Comparison of ENCODE assay signal across 8 cellular contexts in the genomic region with DNA sequence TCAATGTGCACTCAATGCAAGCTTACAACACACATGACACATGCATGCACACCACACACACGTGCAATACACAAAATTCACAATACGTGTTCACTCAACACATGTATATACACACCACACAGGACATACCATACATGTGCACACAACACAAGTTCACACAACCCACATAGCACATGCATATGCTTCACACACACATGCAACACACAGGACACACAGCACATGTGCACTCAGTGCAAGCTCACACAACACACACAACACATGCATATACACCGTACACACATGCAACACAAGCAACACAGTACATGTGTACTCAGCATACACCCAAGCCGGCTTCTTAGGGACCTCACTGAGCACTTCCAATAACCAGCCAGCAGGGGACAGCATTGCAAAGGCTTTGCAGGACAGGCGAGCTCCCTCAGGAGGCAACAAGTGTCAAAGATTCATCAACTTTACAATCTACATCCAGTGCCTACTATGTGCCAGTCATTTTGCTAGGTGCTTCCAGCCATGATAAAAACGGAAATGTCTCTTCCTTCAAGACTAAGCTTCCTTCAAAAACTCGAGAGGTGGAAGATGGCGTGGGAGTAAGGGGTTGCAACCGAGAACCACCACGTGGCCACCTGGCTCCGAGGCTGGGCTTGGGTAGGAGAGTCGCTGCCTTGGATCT.
DNase-seq lines count a peak whose midpoint lies in the region; ATAC-seq, FAIRE-seq and TF ChIP-seq lines count a peak whose summit lies in the region.

No MANE protein-coding gene starts in this region.

- H2AFZ ChIP-seq in IMR-90 (replicated peaks; ENCODE audit: low read length, poor library complexity) = peak overlapping the region; percentile 21

- peaks cover 21% of the 10 kb centered on the region for H3K4me1 ChIP-seq in IMR-90 (ENCODE audit: control insufficient read depth, insufficient read depth, low read length)
- peaks cover 8% of the 10 kb centered on the region; the same call in 1 of the 2 replicates for H3K4me1 ChIP-seq in SJSA1 (replicated peaks)
- no peaks in the 10 kb centered on the region for H3K4me1 ChIP-seq in pancreas
- peaks cover 5 to 24% (median 13%) of the 10 kb centered on the region in 4 donors for H3K4me1 ChIP-seq in transverse colon

- in situ Hi-C loops in Caki2 (cut with HindIII; ENCODE audit: low pct_unique_long_range_greater_than_20kb, low sequenced_read_pairs) (no loop called here), IMR-90 (cut with MboI; ENCODE audit: low sequenced_read_pairs) (loop anchor here (10.0 kb wide), 1 partner anchor 597 kb away; no protein-coding TSS in a partner anchor), transverse colon (cut with MboI; ENCODE audit: low pct_ligation_motif_present in 1 of 4, low pct_unique_long_range_greater_than_20kb in 1 of 4, low sequenced_read_pairs in 3 of 4) (loop anchor here in 3 of 4 donors (10.0 to 25.0 kb wide), 3 partner anchors 237 to 247 kb away; no protein-coding TSS in a partner anchor)

- DNase-seq in Caki2 (ENCODE audit: low read depth) (peak; percentile 59), IMR-90 (peak; percentile 82), SJSA1 (ENCODE audit: low read depth in 1 of 2, low spot score in 2 of 2) (peak; percentile 47 to 79), germinal center (ENCODE audit: low spot score) (peak; percentile 67), pancreas (peak; percentile 46 to 74 (median 70)), transverse colon (peak; percentile 76)
- peak; percentile 86 for DNase-seq in activated effector memory CD4-positive, alpha-beta T cell treated with anti-CD3 and anti-CD28 coated beads, Interleukin-2, amount 50 U/mL, for 16 hours

- H3K4me2 ChIP-seq in IMR-90 (ENCODE audit: low read depth, low read length) = no peak overlapping the region

- H3K23ac ChIP-seq in IMR-90 (ENCODE audit: low read depth, low read length) = 0 out of 2 replicates have a peak overlapping the region, but pooled peaks have one; percentile 77

- H3K36me3 ChIP-seq in IMR-90 (ENCODE audit: control insufficient read depth, insufficient read depth, low read length) = no peaks in the 10 kb centered on the region
- H3K36me3 ChIP-seq in SJSA1 = no peaks in the 10 kb centered on the region
- H3K36me3 ChIP-seq in pancreas = no peaks in the 10 kb centered on the region
- no peaks in the 10 kb centered on the region for H3K36me3 ChIP-seq in transverse colon

- no peak overlapping the region for H3K27ac ChIP-seq in IMR-90 (ENCODE audit: insufficient read depth, low read length)
- H3K27ac ChIP-seq in SJSA1 = no peak overlapping the region
- H3K27ac ChIP-seq in pancreas = no peak overlapping the region
- no peak overlapping the region for H3K27ac ChIP-seq in transverse colon

- H3K9me3 ChIP-seq in IMR-90 (ENCODE audit: control insufficient read depth, insufficient read depth, low read length) = no peaks in the 10 kb centered on the region
- H3K9me3 ChIP-seq in SJSA1 (replicated peaks) = no peaks in the 10 kb centered on the region
- no peaks in the 10 kb centered on the region for H3K9me3 ChIP-seq in pancreas
- H3K9me3 ChIP-seq in transverse colon = no peaks in the 10 kb centered on the region

- TF ChIP-seq RAD21 in IMR-90 (IDR thresholded peaks at IDR 0.05; ENCODE audit: low read length) = peak; percentile 100

- no peak overlapping the region for H4K5ac ChIP-seq in IMR-90 (ENCODE audit: low read depth, low read length)

- FAIRE-seq in pancreas (lab: Jason Lieb, UNC) = peak; percentile 26

- TF ChIP-seq EP300 in transverse colon (IDR thresholded peaks at IDR 0.05; ENCODE audit: low read depth) = no peak

- CTCF ChIA-PET in IMR-90 (lab: Yijun Ruan, JAX) = interaction anchor here (0.5 to 1.4 kb wide), 6 partner anchors 31 to 386 kb away, joined by 3 to 4 read pairs (median 3); no protein-coding TSS in a partner anchor

- H3K14ac ChIP-seq in IMR-90 (replicated peaks; ENCODE audit: low read depth, low read length) = no peak overlapping the region

- H4K91ac ChIP-seq in IMR-90 (ENCODE audit: insufficient read depth, low read depth, low read length) = no peak overlapping the region

- TF ChIP-seq POLR2A in IMR-90 (IDR thresholded peaks at IDR 0.05; ENCODE audit: low read depth, low read length) (0 out of 2 replicates have a peak, but pooled peaks have one; percentile 29), transverse colon (IDR thresholded peaks at IDR 0.05) (no peak)

- H4K8ac ChIP-seq in IMR-90 (ENCODE audit: low read depth in 2 of 2, low read length in 2 of 2) = no peak overlapping the region

- H3K18ac ChIP-seq in IMR-90 (ENCODE audit: low read depth, low read length) = no peak overlapping the region

- H3K9ac ChIP-seq in IMR-90 (ENCODE audit: low read depth, low read length) = no peak overlapping the region

- H2BK15ac ChIP-seq in IMR-90 (ENCODE audit: low read depth, low read length) = no peak overlapping the region

- H3K9me1 ChIP-seq in IMR-90 (ENCODE audit: insufficient read depth, low read length) = peaks cover 14% of the 10 kb centered on the region

- 0% methylated on average over 2 of the region's 12 CpGs; no CpG with 5 or more reads in 1 of the 2 experiments for WGBS in IMR-90 (ENCODE audit: extremely low coverage in 2 of 2, insufficient read length in 1 of 2), 2 experiments
- WGBS in pancreas, 2 donors = 32 to 34% methylated on average over 12 of the region's 12 CpGs
- 43 to 61% methylated on average over 4 to 12 of the region's 12 CpGs for WGBS in transverse colon (ENCODE audit: low coverage in 1 of 2), 2 donors

- H3K56ac ChIP-seq in IMR-90 (ENCODE audit: extremely low read depth, insufficient read depth, low read length) = no peak overlapping the region

- H2BK120ac ChIP-seq in IMR-90 (ENCODE audit: low read depth, low read length) = 0 out of 2 replicates have a peak overlapping the region, but pooled peaks have one; percentile 7

- intact Hi-C loops in IMR-90 (cut with micrococcal nuclease) = loop anchor here (2.0 kb wide), 1 partner anchor 383 kb away; no protein-coding TSS in a partner anchor
- intact Hi-C loops in pancreas (cut with DNase I) = no loop called here
- intact Hi-C loops in transverse colon (cut with DNase I; ENCODE audit: low total_unique reads) = no loop called here

- peak overlapping the region; percentile 67; the same call in 1 of the 2 replicates for H2AK5ac ChIP-seq in IMR-90 (ENCODE audit: low read depth, low read length)

- no peak overlapping the region for H3K4ac ChIP-seq in IMR-90 (ENCODE audit: low read depth, low read length)

- TF ChIP-seq CTCF in IMR-90 (conservative IDR thresholded peaks at IDR 0.05; ENCODE audit: low read depth, low read length) = peak; percentile 99
- TF ChIP-seq CTCF in pancreas (IDR thresholded peaks at IDR 0.05) = peak; percentile 88 to 98 (median 94)
- peak; percentile 87 to 98 (median 96) for TF ChIP-seq CTCF in transverse colon (IDR thresholded peaks at IDR 0.05)

- dilution Hi-C loops in IMR-90 (cut with HindIII; ENCODE audit: low sequenced_read_pairs, unreplicated experiment) = no loop called here

- H3K79me1 ChIP-seq in IMR-90 (ENCODE audit: low read depth in 1 of 2, low read length in 2 of 2) = no peaks in the 10 kb centered on the region

- peak overlapping the region; percentile 58 for H2AK9ac ChIP-seq in IMR-90 (replicated peaks; ENCODE audit: low read depth, low read length, poor library complexity)

- no TSS peak for BruUV-seq in IMR-90 (replicated peaks; lab: Mats Ljungman, UMichigan)

- no peak overlapping the region for H3K4me3 ChIP-seq in IMR-90 (ENCODE audit: insufficient read depth, low read depth, low read length)
- H3K4me3 ChIP-seq in SJSA1 = no peak overlapping the region
- H3K4me3 ChIP-seq in pancreas = no peak overlapping the region
- H3K4me3 ChIP-seq in transverse colon = no peak overlapping the region

- H2BK5ac ChIP-seq in IMR-90 (ENCODE audit: low read depth, low read length, poor library complexity, severe bottlenecking) = no peak overlapping the region

- no peaks in the 10 kb centered on the region for H4K20me1 ChIP-seq in IMR-90 (ENCODE audit: insufficient read depth, low read length)

- H3K27me3 ChIP-seq in IMR-90 (ENCODE audit: control insufficient read depth, insufficient read depth, low read length) = peaks cover 4% of the 10 kb centered on the region
- H3K27me3 ChIP-seq in SJSA1 (replicated peaks) = no peaks in the 10 kb centered on the region
- peaks cover 0 to 2% (median 0%) of the 10 kb centered on the region in 4 donors for H3K27me3 ChIP-seq in pancreas
- H3K27me3 ChIP-seq in transverse colon = no peaks in the 10 kb centered on the region

- POLR2A ChIA-PET in IMR-90 (lab: Charles Lee; ENCODE audit: unreplicated experiment) = no interaction called here

- no peak overlapping the region for H2BK20ac ChIP-seq in IMR-90 (ENCODE audit: low read depth, low read length)

- ATAC-seq in GM21360 (IDR thresholded peaks at IDR 0.05; ENCODE audit: unreplicated experiment) = peak; percentile 71
- peak; percentile 78 for ATAC-seq in IMR-90 (ENCODE audit: low read depth)
- ATAC-seq in pancreas = peak; percentile 65 to 86 (median 80)

TF ChIP-seq in IMR-90, 13 proteins besides CTCF, POLR2A, EP300 and RAD21:
- TF ChIP-seq SMC3 (IDR thresholded peaks at IDR 0.05; ENCODE audit: low read depth, low read length) (peak; percentile 97), MAZ (IDR thresholded peaks at IDR 0.05; ENCODE audit: borderline replicate concordance, low read depth, low read length) (peak; percentile 25; the same call in 1 of the 2 replicates), BHLHE40 (IDR thresholded peaks at IDR 0.05; ENCODE audit: low read depth, low read length) (no peak), RFX5 (IDR thresholded peaks at IDR 0.05; ENCODE audit: low read depth, low read length) (no peak)
